ENCODE assay signal across 8 cellular contexts in genomic region chr13:41694902-41695301, GRCh38.
A peak's percentile ranks its signal among the peaks of the same experiment; 100 is the strongest.
DNase-seq lines count a peak whose midpoint lies in the region; ATAC-seq and TF ChIP-seq lines count a peak whose summit lies in the region.

No MANE protein-coding gene starts in this region.

- POLR2A ChIA-PET in MCF 10A (lab: Yijun Ruan, JAX) = no interaction called here

- in situ Hi-C loops in gastrocnemius medialis (cut with MboI; ENCODE audit: low sequenced_read_pairs in 4 of 4) = no loop called here

- H3K4me1 ChIP-seq in breast epithelium (no peaks in the 10 kb centered on the region), gastrocnemius medialis (peaks cover 17 to 32% of the 10 kb centered on the region in 2 donors)

- ATAC-seq in gastrocnemius medialis = peak; percentile 98 to 99

- H3K36me3 ChIP-seq in breast epithelium (peaks cover 1% of the 10 kb centered on the region), gastrocnemius medialis (no peaks in the 10 kb centered on the region)

- H3K9me3 Mint-ChIP-seq in MCF 10A (ENCODE audit: unreplicated experiment) = no peaks in the 10 kb centered on the region

- H3K4me1 Mint-ChIP-seq in MCF 10A (ENCODE audit: insufficient read depth, unreplicated experiment) = peaks cover 24% of the 10 kb centered on the region

- TF ChIP-seq POLR2A in breast epithelium (IDR thresholded peaks at IDR 0.05) = no peak
- no peak for TF ChIP-seq POLR2A in gastrocnemius medialis (IDR thresholded peaks at IDR 0.05)

- no TSS peak for BruUV-seq in MCF 10A (replicated peaks; lab: Mats Ljungman, UMichigan)

- H3K36me3 Mint-ChIP-seq in MCF 10A (ENCODE audit: insufficient read depth, unreplicated experiment) = peaks cover 25% of the 10 kb centered on the region

- H3K27me3 Mint-ChIP-seq in MCF 10A (ENCODE audit: insufficient read depth, unreplicated experiment) = no peaks in the 10 kb centered on the region

- H3K9me3 ChIP-seq in breast epithelium = no peaks in the 10 kb centered on the region
- no peaks in the 10 kb centered on the region for H3K9me3 ChIP-seq in gastrocnemius medialis

- DNase-seq in MCF 10A (ENCODE audit: unreplicated experiment) (peak; percentile 84), breast epithelium (ENCODE audit: low spot score in 2 of 2) (no peak), NOMO-1 (lab: John Stamatoyannopoulos, UW; ENCODE audit: unreplicated experiment in 2 of 2) (peak; percentile 78 to 92), fibroblast of the aortic adventitia (ENCODE audit: low read depth) (peak; percentile 97), gastrocnemius medialis (peak; percentile 18 to 61), amygdala (lab: John Stamatoyannopoulos, UW) (no peak), NCI-H510A treated with DMSO at 0.1 percent for 48 hours (lab: John Stamatoyannopoulos, UW) (no peak)
- no peak for DNase-seq in activated T-cell treated with anti-CD3 and anti-CD28 coated beads, Interleukin-2, amount 50 U/mL, for 1 hour

- CTCF ChIA-PET in MCF 10A (lab: Yijun Ruan, JAX) = no interaction called here

- H3K27ac Mint-ChIP-seq in MCF 10A (ENCODE audit: low read depth, unreplicated experiment) = no peak overlapping the region

- H3K4me3 Mint-ChIP-seq in MCF 10A (ENCODE audit: unreplicated experiment) = no peak overlapping the region

- peak overlapping the region in 1 of 2 donors; percentile 30 for H3K27ac ChIP-seq in breast epithelium
- peak overlapping the region; percentile 66 to 71 (median 70) for H3K27ac ChIP-seq in gastrocnemius medialis

- TF ChIP-seq CTCF in MCF 10A (IDR thresholded peaks at IDR 0.05; ENCODE audit: unreplicated experiment) = no peak
- no peak for TF ChIP-seq CTCF in breast epithelium (IDR thresholded peaks at IDR 0.05)
- TF ChIP-seq CTCF in fibroblast of the aortic adventitia (IDR thresholded peaks at IDR 0.05; ENCODE audit: insufficient read depth, low read length) = no peak
- TF ChIP-seq CTCF in gastrocnemius medialis (IDR thresholded peaks at IDR 0.05 in 4 of 5, conservative IDR thresholded peaks at IDR 0.05 in 1 of 5) = no peak

- H3K27me3 ChIP-seq in breast epithelium (no peaks in the 10 kb centered on the region), gastrocnemius medialis (no peaks in the 10 kb centered on the region)

- no peak overlapping the region for H3K4me3 ChIP-seq in breast epithelium
- H3K4me3 ChIP-seq in fibroblast of the aortic adventitia (ENCODE audit: low read depth, low read length) = no peak overlapping the region
- H3K4me3 ChIP-seq in gastrocnemius medialis = peak overlapping the region in 3 of 4 donors; percentile 1 to 18 (median 10)

- intact Hi-C loops in MCF 10A (cut with micrococcal nuclease) (no loop called here), breast epithelium (cut with DNase I; ENCODE audit: low total_unique reads) (no loop called here), gastrocnemius medialis (cut with DNase I; ENCODE audit: low total_unique reads) (no loop called here)

Comparison
In these comparisons a context has a peak if more than half of its experiments do, and no peak if none do; other contexts are left out.
1. DNase-seq: peak in MCF 10A (single experiment), NOMO-1 (2 of 2), fibroblast of the aortic adventitia (single experiment) and gastrocnemius medialis (2 of 2); none in breast epithelium (0 of 2), amygdala (0 of 56), activated T-cell treated with anti-CD3 and anti-CD28 coated beads, Interleukin-2, amount 50 U/mL, for 1 hour (single experiment) and NCI-H510A treated with DMSO at 0.1 percent for 48 hours (single experiment).
2. H3K4me3 ChIP-seq: peak in gastrocnemius medialis (3 of 4); none in breast epithelium (0 of 3) and fibroblast of the aortic adventitia (single experiment).